Comparison of ENCODE assay signal across 6 cellular contexts in the genomic region with DNA sequence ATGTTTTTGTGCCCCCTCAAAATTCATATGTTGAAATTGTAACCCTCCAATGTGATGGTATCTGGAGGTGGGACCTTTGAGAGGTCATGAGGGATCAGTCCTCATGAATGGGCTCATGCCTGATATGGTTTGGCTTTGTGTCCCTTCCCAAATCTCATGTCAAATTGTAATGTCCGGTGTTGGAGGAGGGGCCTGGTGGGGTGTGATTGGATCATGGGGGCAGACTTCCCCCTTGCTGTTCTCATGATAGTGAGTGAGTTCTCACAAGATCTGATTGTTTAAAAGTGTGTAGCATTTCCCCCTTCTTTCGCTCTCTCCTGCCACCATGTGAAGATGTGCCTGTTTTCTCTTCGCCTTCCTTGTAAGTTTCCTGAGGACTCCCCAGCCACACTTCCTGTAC. TPM values are rescaled to one million over a fixed set of nuclear protein-coding genes. Genes with fewer than 3 reads are reported as not detected.
"Had no signal": no experiment of that assay in that cellular context is flagged by ENCODE, and none has a peak within 500 bp of the region (broad histone marks: within the 10 kb centered on the region; RNA-seq: fewer than 3 reads in every experiment).

No MANE protein-coding gene starts in this region.

- ATAC-seq: HepG2, K562 had no signal

- DNase-seq: IMR-90 had no signal

- H3K4me3 ChIP-seq: K562 had no signal

- H3K4me3 Mint-ChIP-seq: IgD-negative memory B cell had no signal

- H3K27ac ChIP-seq: HL-60 had no signal

RNA-seq across cellular contexts. Expression of a gene that starts 53.4 kb away (rescaled TPM):
- total RNA-seq: HT-29 had no signal
- polyA plus RNA-seq: HepG2, K562 had no signal
